8 cellular contexts compared by ENCODE assay signal in the genomic region with DNA sequence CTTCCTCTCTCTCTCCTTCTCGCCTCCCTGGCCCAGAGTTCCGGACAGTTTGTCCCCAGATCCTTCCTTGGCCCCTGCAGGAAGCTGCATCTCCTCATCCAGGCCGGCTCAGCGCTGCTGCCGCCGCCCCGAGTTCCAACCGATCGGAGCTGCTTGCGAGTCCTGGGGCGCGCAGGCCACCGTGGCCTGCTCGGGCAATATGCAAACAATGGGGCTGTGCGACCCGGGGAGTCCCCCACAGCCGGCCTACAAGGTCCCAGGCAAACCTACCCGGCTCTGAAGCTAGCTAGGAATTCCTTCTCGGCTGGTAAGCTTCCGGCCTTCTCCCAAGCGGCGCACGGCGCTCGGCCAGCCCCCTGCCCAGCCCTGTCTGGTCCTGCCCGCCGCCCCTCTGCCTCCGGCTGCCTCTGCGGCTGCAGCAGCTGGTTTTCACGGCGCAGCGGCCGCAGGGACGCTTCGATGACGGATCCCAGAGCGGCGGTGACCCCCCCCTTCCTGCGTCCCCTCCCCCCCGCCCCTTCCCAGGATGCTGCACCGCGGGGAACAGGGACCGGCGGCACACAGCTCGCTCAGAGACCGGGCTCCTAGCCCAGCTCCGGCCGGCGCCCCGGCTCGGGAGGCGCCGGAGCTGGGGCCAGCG. TPM values are rescaled to one million over a fixed set of nuclear protein-coding genes. Genes with fewer than 3 reads are reported as not detected.
DNase-seq lines count a peak whose midpoint lies in the region; ATAC-seq, FAIRE-seq and TF ChIP-seq lines count a peak whose summit lies in the region.

No MANE protein-coding gene starts in this region.

- peak in 1 of 2 experiments; percentile 30 for DNase-seq in A549 (ENCODE audit: low read depth in 1 of 2, low spot score in 1 of 2)
- peak; percentile 27 for DNase-seq in MM.1S
- DNase-seq in activated naive CD8-positive, alpha-beta T cell treated with anti-CD3 and anti-CD28 coated beads, Interleukin-2, amount 50 U/mL, for 24 hours, result peak; percentile 10
- peak; percentile 41 for DNase-seq in left ventricle myocardium superior
- no peak for DNase-seq in retinal pigment epithelial cell (ENCODE audit: low read depth)
- no peak for DNase-seq in GOT3 (lab: John Stamatoyannopoulos, UW)

- H3K9me2 ChIP-seq in MM.1S (replicated peaks; ENCODE audit: insufficient read depth, low read length), result no peaks in the 10 kb centered on the region

- POLR2A ChIA-PET in A549 (lab: Yijun Ruan, JAX), result interaction anchor here (1.0 to 6.2 kb wide), 9 partner anchors 10 to 320 kb away, joined by 3 to 57 read pairs (median 8); a partner anchor contains a TSS

- no peaks in the 10 kb centered on the region for H3K27me3 Mint-ChIP-seq in activated naive CD8-positive, alpha-beta T cell treated with anti-CD3 and anti-CD28 coated beads, Interleukin-2, amount 50 U/mL, for 24 hours

- peak overlapping the region; percentile 89 for H3K4me3 Mint-ChIP-seq in activated naive CD8-positive, alpha-beta T cell treated with anti-CD3 and anti-CD28 coated beads, Interleukin-2, amount 50 U/mL, for 24 hours

- H3K9ac ChIP-seq in MM.1S (ENCODE audit: low read length), result peak overlapping the region; percentile 99

- H3K27ac ChIP-seq in A549 (peak overlapping the region; percentile 89), MM.1S (ENCODE audit: low read length) (peak overlapping the region; percentile 95)

- peak overlapping the region; percentile 87 for H3K27ac Mint-ChIP-seq in activated naive CD8-positive, alpha-beta T cell treated with anti-CD3 and anti-CD28 coated beads, Interleukin-2, amount 50 U/mL, for 24 hours

- TF ChIP-seq EP300 in A549 (IDR thresholded peaks at IDR 0.05), result no peak

- 0 out of 2 replicates have a peak, but pooled peaks cover 4% of the 10 kb centered on the region for H3K36me3 ChIP-seq in MM.1S (replicated peaks; ENCODE audit: insufficient read depth, low read length)

- no peaks in the 10 kb centered on the region for H3K9me3 ChIP-seq in A549
- H3K9me3 ChIP-seq in MM.1S (replicated peaks; ENCODE audit: insufficient read depth, low read length), result no peaks in the 10 kb centered on the region

- no peak for TF ChIP-seq CTCF in A549 (IDR thresholded peaks at IDR 0.05)
- TF ChIP-seq CTCF in MM.1S (IDR thresholded peaks at IDR 0.05; ENCODE audit: low read length), result no peak
- TF ChIP-seq CTCF in retinal pigment epithelial cell (conservative IDR thresholded peaks at IDR 0.05; ENCODE audit: low read depth, low read length), result no peak

- H3K79me2 ChIP-seq in MM.1S (ENCODE audit: low read length), result peaks cover 11% of the 10 kb centered on the region

- WGBS in A549 (ENCODE audit: missing lambda C conversion rate), result 3% methylated on average over 6 of the region's 54 CpGs

- ATAC-seq in A549 (peak; percentile 19 to 52; a peak in 4 of 6 replicates), GM18909 (IDR thresholded peaks at IDR 0.05; ENCODE audit: poor library complexity, unreplicated experiment) (peak; percentile 4), left ventricle myocardium superior (peak; percentile 27), HG03457 (IDR thresholded peaks at IDR 0.05; ENCODE audit: unreplicated experiment) (no peak)
- ATAC-seq in activated naive CD8-positive, alpha-beta T cell treated with anti-CD3 and anti-CD28 coated beads, Interleukin-2, amount 50 U/mL, for 24 hours, result no peak

- H3K4me3 ChIP-seq in A549, result peak overlapping the region; percentile 84
- peak overlapping the region; percentile 81 for H3K4me3 ChIP-seq in MM.1S (ENCODE audit: low read length)
- peak overlapping the region; percentile 71 for H3K4me3 ChIP-seq in retinal pigment epithelial cell (ENCODE audit: low read length)

- peaks cover 59% of the 10 kb centered on the region for H3K4me1 Mint-ChIP-seq in activated naive CD8-positive, alpha-beta T cell treated with anti-CD3 and anti-CD28 coated beads, Interleukin-2, amount 50 U/mL, for 24 hours

- H3F3A ChIP-seq in MM.1S (ENCODE audit: insufficient read depth, low read length), result peaks cover 16% of the 10 kb centered on the region

- CTCF ChIA-PET in A549 (lab: Yijun Ruan, JAX), result interaction anchor here (0.7 to 9.8 kb wide), 13 partner anchors 10 to 822 kb away, joined by 3 to 92 read pairs (median 6); a partner anchor contains a TSS

- H3K4me2 ChIP-seq in A549, result peak overlapping the region; percentile 90
- peak overlapping the region; percentile 87 for H3K4me2 ChIP-seq in MM.1S (ENCODE audit: low read depth, low read length)

- intact Hi-C loops in left ventricle myocardium superior (cut with micrococcal nuclease), result loop anchor here (5.0 kb wide), 1 partner anchor 44 kb away; no protein-coding TSS in a partner anchor

- no peaks in the 10 kb centered on the region for H3K9me3 Mint-ChIP-seq in activated naive CD8-positive, alpha-beta T cell treated with anti-CD3 and anti-CD28 coated beads, Interleukin-2, amount 50 U/mL, for 24 hours

- FAIRE-seq in A549 (lab: Jason Lieb, UNC), result no peak

- no peak overlapping the region for H2AFZ ChIP-seq in MM.1S (ENCODE audit: low read length)

- TF ChIP-seq RAD21 in A549 (conservative IDR thresholded peaks at IDR 0.05 in 1 of 2, IDR thresholded peaks at IDR 0.05 in 1 of 2), result no peak

- TF ChIP-seq POLR2A in A549 (IDR thresholded peaks at IDR 0.05; ENCODE audit: low read length), result no peak

- peaks cover 9% of the 10 kb centered on the region for H3K36me3 Mint-ChIP-seq in activated naive CD8-positive, alpha-beta T cell treated with anti-CD3 and anti-CD28 coated beads, Interleukin-2, amount 50 U/mL, for 24 hours (ENCODE audit: low read depth)

- peaks cover 44% of the 10 kb centered on the region for H3K4me1 ChIP-seq in A549
- peaks cover 26% of the 10 kb centered on the region for H3K4me1 ChIP-seq in MM.1S (ENCODE audit: low read length)

- H3K27me3 ChIP-seq in MM.1S (replicated peaks; ENCODE audit: insufficient read depth, low read length), result no peaks in the 10 kb centered on the region

- no peaks in the 10 kb centered on the region for H4K20me1 ChIP-seq in MM.1S (ENCODE audit: insufficient read depth, low read length)

TF ChIP-seq in A549, 52 proteins besides CTCF, POLR2A, EP300 and RAD21:
- TF ChIP-seq, protein P1, sequence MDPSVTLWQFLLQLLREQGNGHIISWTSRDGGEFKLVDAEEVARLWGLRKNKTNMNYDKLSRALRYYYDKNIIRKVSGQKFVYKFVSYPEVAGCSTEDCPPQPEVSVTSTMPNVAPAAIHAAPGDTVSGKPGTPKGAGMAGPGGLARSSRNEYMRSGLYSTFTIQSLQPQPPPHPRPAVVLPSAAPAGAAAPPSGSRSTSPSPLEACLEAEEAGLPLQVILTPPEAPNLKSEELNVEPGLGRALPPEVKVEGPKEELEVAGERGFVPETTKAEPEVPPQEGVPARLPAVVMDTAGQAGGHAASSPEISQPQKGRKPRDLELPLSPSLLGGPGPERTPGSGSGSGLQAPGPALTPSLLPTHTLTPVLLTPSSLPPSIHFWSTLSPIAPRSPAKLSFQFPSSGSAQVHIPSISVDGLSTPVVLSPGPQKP (IDR thresholded peaks at IDR 0.05; ENCODE audit: low read depth, low read length), result no peak

RNA-seq across cellular contexts. Expression of a gene that starts 59.4 kb away (rescaled TPM):
- 51.8 and 65.4 TPM in 2 replicates for polyA plus RNA-seq in A549 (2011; rRNA removed)
- 24.0 and 25.1 TPM in 2 replicates for polyA plus RNA-seq in A549 (2012; cell fraction: cytosol; rRNA removed)
- 55.5 and 76.3 TPM in 2 replicates for polyA plus RNA-seq in A549 (2012; cell fraction: nucleus; rRNA removed)
- 10.8 to 13.3 TPM (median 12.2 TPM) in 3 replicates for polyA plus RNA-seq in A549 (2017; fragmentation: RNase III; extraction: RNeasy Plus Mini Kit Qiagen cat#74134 plus additional on column Dnase treatment)
- polyA minus RNA-seq in A549 (2011; rRNA and poly(A)+ RNA removed), result 31.0 and 33.9 TPM in 2 replicates
- total RNA-seq in left ventricle myocardium superior, result 63.3 TPM

Comparison
In these comparisons a context has a peak if more than half of its experiments do, and no peak if none do; other contexts are left out.
1. ATAC-seq: peak in A549 (2 of 2), GM18909 (single experiment) and left ventricle myocardium superior (single experiment); none in activated naive CD8-positive, alpha-beta T cell treated with anti-CD3 and anti-CD28 coated beads, Interleukin-2, amount 50 U/mL, for 24 hours (single experiment) and HG03457 (single experiment).
2. DNase-seq: peak in MM.1S (single experiment), activated naive CD8-positive, alpha-beta T cell treated with anti-CD3 and anti-CD28 coated beads, Interleukin-2, amount 50 U/mL, for 24 hours (single experiment) and left ventricle myocardium superior (single experiment); none in retinal pigment epithelial cell (single experiment) and GOT3 (single experiment).
3. Peak in every context shown above with its lines, with median percentiles within 50 percentile points of each other: H3K4me3 ChIP-seq.